Comparison of ENCODE assay signal across 8 cellular contexts in genomic region chr15:65184305-65184943, GRCh38. TPM values are rescaled to one million over a fixed set of nuclear protein-coding genes. Genes with fewer than 3 reads are reported as not detected.
A peak's percentile ranks its signal among the peaks of the same experiment; 100 is the strongest.
DNase-seq lines count a peak whose midpoint lies in the region; ATAC-seq and TF ChIP-seq lines count a peak whose summit lies in the region.

No MANE protein-coding gene starts in this region.

- CTCF ChIA-PET in activated naive CD4-positive, alpha-beta T cell treated with anti-CD3 and anti-CD28 coated beads, Interleukin-2, amount 10 ng/mL, durations not matched to agents 7 days and 5 days (lab: Charles Lee): no interaction called here

- 0% methylated on average over 36 of the region's 36 CpGs for WGBS in aorta, 2 donors

- H3K27me3 ChIP-seq in aorta (ENCODE audit: control insufficient read depth in 1 of 2, insufficient read depth in 2 of 2, low read length in 1 of 2): no peaks in the 10 kb centered on the region

- H3K4me3 ChIP-seq in aorta (ENCODE audit: low read length in 2 of 2): peak overlapping the region; percentile 86 to 90

- H3K27ac Mint-ChIP-seq in activated naive CD4-positive, alpha-beta T cell treated with anti-CD3 and anti-CD28 coated beads, Interleukin-2, amount 10 ng/mL, durations not matched to agents 7 days and 5 days: peak overlapping the region; percentile 92
- peak overlapping the region; percentile 98 for H3K27ac Mint-ChIP-seq in osteocyte (ENCODE audit: unreplicated experiment)

- H3K9me3 Mint-ChIP-seq in activated naive CD4-positive, alpha-beta T cell treated with anti-CD3 and anti-CD28 coated beads, Interleukin-2, amount 10 ng/mL, durations not matched to agents 7 days and 5 days: no peaks in the 10 kb centered on the region
- no peaks in the 10 kb centered on the region for H3K9me3 Mint-ChIP-seq in osteocyte (ENCODE audit: unreplicated experiment)

- H3K36me3 ChIP-seq in aorta (ENCODE audit: control insufficient read depth in 1 of 2, insufficient read depth in 2 of 2, low read length in 1 of 2): no peaks in the 10 kb centered on the region

- H3K27ac ChIP-seq in aorta (ENCODE audit: low read depth in 1 of 2, low read length in 2 of 2): peak overlapping the region; percentile 75 to 88

- no peaks in the 10 kb centered on the region for H3K4me1 ChIP-seq in aorta (ENCODE audit: control insufficient read depth in 1 of 2, insufficient read depth in 2 of 2, low read length in 2 of 2)

- H3K9me3 ChIP-seq in aorta (ENCODE audit: control insufficient read depth, low read length): no peaks in the 10 kb centered on the region

- intact Hi-C loops in aorta (cut with DNase I): loop anchor here in 1 of 2 donors (10.0 kb wide), 1 partner anchor 110 kb away; the partner anchor contains the start of gene RNU5A-1

- peak overlapping the region; percentile 93 for H3K4me3 Mint-ChIP-seq in activated naive CD4-positive, alpha-beta T cell treated with anti-CD3 and anti-CD28 coated beads, Interleukin-2, amount 10 ng/mL, durations not matched to agents 7 days and 5 days
- H3K4me3 Mint-ChIP-seq in osteocyte (ENCODE audit: unreplicated experiment): peak overlapping the region; percentile 97

- peak; percentile 9 for ATAC-seq in HG03097 (IDR thresholded peaks at IDR 0.05; ENCODE audit: low FRiP score, unreplicated experiment)
- peak; percentile 64 for ATAC-seq in aorta (ENCODE audit: low FRiP score)

- peaks cover 32% of the 10 kb centered on the region for H3K4me1 Mint-ChIP-seq in activated naive CD4-positive, alpha-beta T cell treated with anti-CD3 and anti-CD28 coated beads, Interleukin-2, amount 10 ng/mL, durations not matched to agents 7 days and 5 days
- peaks cover 31% of the 10 kb centered on the region for H3K4me1 Mint-ChIP-seq in osteocyte (ENCODE audit: unreplicated experiment)

- H3K36me3 Mint-ChIP-seq in activated naive CD4-positive, alpha-beta T cell treated with anti-CD3 and anti-CD28 coated beads, Interleukin-2, amount 10 ng/mL, durations not matched to agents 7 days and 5 days: peaks cover 21% of the 10 kb centered on the region
- H3K36me3 Mint-ChIP-seq in osteocyte (ENCODE audit: unreplicated experiment): peaks cover 4% of the 10 kb centered on the region

- peak; percentile 51 for DNase-seq in NK-92 treated with Interleukin-12 subunit alpha and Interleukin-12 subunit beta, amount 100 ng/mL, for 24 hours (lab: John Stamatoyannopoulos, UW)
- DNase-seq in NK-92 (lab: John Stamatoyannopoulos, UW; ENCODE audit: unreplicated experiment) (no peak), glomerular visceral epithelial cell (ENCODE audit: extremely low spot score) (peak; percentile 35), osteocyte (ENCODE audit: extremely low spot score, unreplicated experiment) (peak; percentile 88), aorta (peak; percentile 66 to 82)
- peak; percentile 61 for DNase-seq in activated naive CD4-positive, alpha-beta T cell treated with anti-CD3 and anti-CD28 coated beads, Interleukin-2, amount 10 ng/mL, durations not matched to agents 7 days and 5 days

- H3K27me3 Mint-ChIP-seq in activated naive CD4-positive, alpha-beta T cell treated with anti-CD3 and anti-CD28 coated beads, Interleukin-2, amount 10 ng/mL, durations not matched to agents 7 days and 5 days: no peaks in the 10 kb centered on the region
- H3K27me3 Mint-ChIP-seq in osteocyte (ENCODE audit: unreplicated experiment): no peaks in the 10 kb centered on the region

- no peak for TF ChIP-seq CTCF in osteocyte (IDR thresholded peaks at IDR 0.05)

TF ChIP-seq in PFSK-1, 5 proteins besides CTCF, POLR2A, EP300 and RAD21:
- TF ChIP-seq FOXP2 (optimal IDR thresholded peaks at IDR 0.05; ENCODE audit: borderline replicate concordance, extremely low read depth, extremely low read length, insufficient read depth): peak; percentile 57
- TF ChIP-seq SIN3A (IDR thresholded peaks at IDR 0.05; ENCODE audit: borderline replicate concordance, insufficient read depth, low read length): no peak
- no peak for TF ChIP-seq REST (IDR thresholded peaks at IDR 0.05; ENCODE audit: insufficient read depth in 1 of 2, low read depth in 2 of 2, low read length in 2 of 2)
- no peak for TF ChIP-seq TAF1 (IDR thresholded peaks at IDR 0.05; ENCODE audit: borderline replicate concordance, insufficient read depth, low read length)
- no peak for TF ChIP-seq POLR2AphosphoS5 (IDR thresholded peaks at IDR 0.05; ENCODE audit: low read depth, low read length)

RNA-seq across cellular contexts. Expression of gene CLPX, which starts 0.7 kb away (rescaled TPM):
- 58.8 TPM for polyA plus RNA-seq in PFSK-1 (2012; ENCODE audit: insufficient read length, low read depth)
- total RNA-seq in osteocyte (62.8 and 64.0 TPM in 2 replicates), aorta (10 to 100 TPM; 33.4 to 43.9 TPM)
- polyA plus RNA-seq in aorta: 10 to 100 TPM; 11.0 to 19.8 TPM

RNA-seq across cellular contexts. Expression of gene CILP, which starts 26.8 kb away (rescaled TPM):
- polyA plus RNA-seq in PFSK-1 (2012; ENCODE audit: insufficient read length, low read depth): 0.05 TPM
- total RNA-seq in osteocyte (0.19 TPM in 1 of 2 replicates, not detected in the other), aorta (100 to 1,000 TPM in 1 of 2 donors, under 1 TPM in 1; 0.84 to 170 TPM)
- polyA plus RNA-seq in aorta: 1 to 10 TPM in 1 of 2 donors, under 1 TPM in 1; 0.28 to 2.6 TPM

RNA-seq across cellular contexts. Expression of gene PDCD7, which starts 50.8 kb away (rescaled TPM):
- 26.6 TPM for polyA plus RNA-seq in PFSK-1 (2012; ENCODE audit: insufficient read length, low read depth)
- total RNA-seq in osteocyte: 22.3 and 27.1 TPM in 2 replicates
- 10 to 100 TPM; 18.3 to 34.0 TPM for total RNA-seq in aorta
- 10 to 100 TPM; 11.1 to 13.8 TPM for polyA plus RNA-seq in aorta
